ENCODE assay signal across 9 cellular contexts in the genomic region with DNA sequence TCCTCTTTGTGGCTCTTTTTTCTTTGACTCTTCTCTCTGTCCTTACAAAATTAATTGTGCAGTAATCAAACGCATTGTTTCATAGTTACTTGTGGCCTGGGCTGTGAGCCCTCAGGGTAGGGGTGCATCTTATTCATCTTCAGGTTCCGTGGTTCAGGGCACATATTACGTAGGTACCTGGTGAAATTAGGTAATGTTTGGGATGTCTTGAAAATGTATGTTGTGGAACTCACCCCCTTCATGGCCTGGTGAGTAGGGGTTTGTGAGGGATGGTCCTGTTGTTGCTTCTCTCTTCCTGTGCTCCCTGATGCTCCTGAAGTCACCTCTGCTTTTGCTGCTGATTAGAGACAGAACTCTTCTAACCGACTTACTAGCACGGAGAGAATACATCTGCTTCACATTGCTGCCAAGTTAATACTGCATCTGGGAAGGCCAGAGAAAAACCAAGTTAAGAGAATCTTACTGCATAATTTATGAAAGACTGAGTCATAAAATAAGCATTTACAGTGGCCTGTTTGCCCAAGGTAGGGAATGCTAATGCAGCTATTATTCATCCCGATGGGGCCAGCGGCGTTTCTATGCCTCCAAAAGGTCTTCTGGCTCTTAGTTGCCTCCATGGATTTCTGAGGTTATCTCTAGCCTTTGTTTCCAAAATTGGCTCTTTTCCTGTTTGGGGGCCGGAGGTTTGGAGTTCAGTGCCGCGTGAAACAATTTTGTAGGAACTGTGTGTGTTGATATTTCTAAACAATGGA.
DNase-seq lines count a peak whose midpoint lies in the region; ATAC-seq and TF ChIP-seq lines count a peak whose summit lies in the region.
"Had no signal": no experiment of that assay in that cellular context is flagged by ENCODE, and none has a peak within 500 bp of the region (broad histone marks: within the 10 kb centered on the region; RNA-seq: fewer than 3 reads in every experiment).

No MANE protein-coding gene starts in this region.

- no peak overlapping the region for H4K5ac ChIP-seq in H9 (ENCODE audit: insufficient read length, low read depth, low read length)

- H3K36me3 Mint-ChIP-seq in H9 (ENCODE audit: insufficient read depth in 1 of 3, low read depth in 3 of 3) = peaks cover 15 to 28% (median 23%) of the 10 kb centered on the region in 3 experiments
- peaks cover 49 to 78% of the 10 kb centered on the region in 2 donors for H3K36me3 Mint-ChIP-seq in stimulated activated naive B cell treated with anti-CD40 and anti-IgM and Interleukin-4, amounts not matched to agents 10 μg/mL and 1 μg/mL and 100 μg/mL, for 72 hours

- no peaks in the 10 kb centered on the region for H3K79me2 ChIP-seq in H9 (ENCODE audit: insufficient read depth, low read length)

- H2BK12ac ChIP-seq in H9 (ENCODE audit: insufficient read length, low read depth, low read length) = no peak overlapping the region

- H3K18ac ChIP-seq in H9 (ENCODE audit: insufficient read length, low read depth, low read length) = no peak overlapping the region

- H3K23ac ChIP-seq in H9 (ENCODE audit: insufficient read length, low read depth, low read length) = no peak overlapping the region

- H3K27ac Mint-ChIP-seq in H9 = peak overlapping the region in 1 of 3 experiments; percentile 90; a peak in 4 of 7 replicates
- peak overlapping the region; percentile 42 for H3K27ac Mint-ChIP-seq in stimulated activated naive B cell treated with anti-CD40 and anti-IgM and Interleukin-4, amounts not matched to agents 10 μg/mL and 1 μg/mL and 100 μg/mL, for 72 hours
- H3K27ac Mint-ChIP-seq: stimulated activated memory B cell treated with anti-CD40 and anti-IgM and Interleukin-4, amounts not matched to agents 10 μg/mL and 1 μg/mL and 100 μg/mL, for 72 hours had no signal

- no peak overlapping the region for H2AFZ ChIP-seq in H9 (ENCODE audit: low read length)

- peaks cover 24 to 25% of the 10 kb centered on the region in 2 experiments for H3K4me1 Mint-ChIP-seq in H9
- peaks cover 39 to 55% of the 10 kb centered on the region in 2 donors for H3K4me1 Mint-ChIP-seq in stimulated activated naive B cell treated with anti-CD40 and anti-IgM and Interleukin-4, amounts not matched to agents 10 μg/mL and 1 μg/mL and 100 μg/mL, for 72 hours

- H3K4ac ChIP-seq in H9 (ENCODE audit: low read depth, low read length) = no peak overlapping the region

- H3K27ac ChIP-seq in H9 (ENCODE audit: insufficient read length, low read depth, low read length) (no peak overlapping the region), right cardiac atrium (ENCODE audit: low read length) (no peak overlapping the region)

- no peak overlapping the region for H3K4me3 Mint-ChIP-seq in H9
- no peak overlapping the region for H3K4me3 Mint-ChIP-seq in stimulated activated naive B cell treated with anti-CD40 and anti-IgM and Interleukin-4, amounts not matched to agents 10 μg/mL and 1 μg/mL and 100 μg/mL, for 72 hours
- H3K4me3 Mint-ChIP-seq: neural crest cell; stimulated activated memory B cell treated with anti-CD40 and anti-IgM and Interleukin-4, amounts not matched to agents 10 μg/mL and 1 μg/mL and 100 μg/mL, for 72 hours had no signal

- H3K4me2 ChIP-seq in H9 (ENCODE audit: insufficient read depth, insufficient read length, low read length) = no peak overlapping the region

- H3K9me3 ChIP-seq in H9 (ENCODE audit: control insufficient read depth, low read depth, low read length) (no peaks in the 10 kb centered on the region), right cardiac atrium (ENCODE audit: control insufficient read depth, low read length) (no peaks in the 10 kb centered on the region)

- no CpG with 5 or more reads among the region's 11 CpGs for WGBS in H9 (ENCODE audit: extremely low coverage, insufficient read length, low lambda C conversion rate)
- WGBS in right cardiac atrium = 54% methylated on average over 11 of the region's 11 CpGs

- peak overlapping the region; percentile 19; the same call in 1 of the 2 replicates for H3K14ac ChIP-seq in H9 (ENCODE audit: insufficient read depth, low read length)

- H3K27me3 ChIP-seq in H9 (ENCODE audit: insufficient read depth, low read length) (no peaks in the 10 kb centered on the region), right cardiac atrium (ENCODE audit: control insufficient read depth, insufficient read depth) (no peaks in the 10 kb centered on the region)

- no peak overlapping the region for H2BK15ac ChIP-seq in H9 (ENCODE audit: low read depth, low read length)

- H3K23me2 ChIP-seq in H9 (ENCODE audit: insufficient read length, low read depth, low read length, poor library complexity, severe bottlenecking) = no peaks in the 10 kb centered on the region

- DNase-seq in H9 (no peak), right cardiac atrium (peak in 1 of 3 donors; percentile 27), left lobe of liver (ENCODE audit: low spot score) (no peak)
- no peak for DNase-seq in stimulated activated naive B cell treated with anti-CD40 and anti-IgM and Interleukin-4, amounts not matched to agents 10 μg/mL and 1 μg/mL and 100 μg/mL, for 72 hours
- DNase-seq in effector CD4-positive, alpha-beta T cell = no peak

- intact Hi-C loops in right cardiac atrium (cut with DNase I) = no loop called here

- no peak overlapping the region for H2BK120ac ChIP-seq in H9 (ENCODE audit: low read depth, low read length, poor library complexity, severe bottlenecking)

- no peaks in the 10 kb centered on the region; the same call in 1 of the 2 replicates for H3K27me3 Mint-ChIP-seq in H9 (ENCODE audit: low read depth)
- H3K27me3 Mint-ChIP-seq in stimulated activated naive B cell treated with anti-CD40 and anti-IgM and Interleukin-4, amounts not matched to agents 10 μg/mL and 1 μg/mL and 100 μg/mL, for 72 hours = no peaks in the 10 kb centered on the region
- H3K27me3 Mint-ChIP-seq: stimulated activated memory B cell treated with anti-CD40 and anti-IgM and Interleukin-4, amounts not matched to agents 10 μg/mL and 1 μg/mL and 100 μg/mL, for 72 hours had no signal

- no peak overlapping the region for H3K9ac ChIP-seq in H9 (ENCODE audit: extremely low read depth, insufficient read length, low read length)

- ATAC-seq in right cardiac atrium = peak; percentile 23 to 59
- no peak for ATAC-seq in stimulated activated naive B cell treated with anti-CD40 and anti-IgM and Interleukin-4, amounts not matched to agents 10 μg/mL and 1 μg/mL and 100 μg/mL, for 72 hours (replicated peaks)
- ATAC-seq in GM19397 (IDR thresholded peaks at IDR 0.05; ENCODE audit: unreplicated experiment) = no peak
- ATAC-seq in left lobe of liver = no peak
- ATAC-seq: stimulated activated memory B cell treated with anti-CD40 and anti-IgM and Interleukin-4, amounts not matched to agents 10 μg/mL and 1 μg/mL and 100 μg/mL, for 72 hours had no signal

- peaks cover 5% of the 10 kb centered on the region for H3K4me1 ChIP-seq in H9 (ENCODE audit: insufficient read depth, low read length)
- peaks cover 7% of the 10 kb centered on the region for H3K4me1 ChIP-seq in right cardiac atrium (ENCODE audit: control insufficient read depth, insufficient read depth, low read length)

- H3K4me3 ChIP-seq in WI38 (ENCODE audit: low read depth, low read length) = 0 out of 2 replicates have a peak overlapping the region, but pooled peaks have one; percentile 20
- no peak overlapping the region for H3K4me3 ChIP-seq in right cardiac atrium (ENCODE audit: low read length)

- no peak for TF ChIP-seq CTCF in H9 (conservative IDR thresholded peaks at IDR 0.05)
- no peak for TF ChIP-seq CTCF in WI38 (IDR thresholded peaks at IDR 0.05; ENCODE audit: low read depth, low read length)

- H2BK5ac ChIP-seq in H9 (ENCODE audit: insufficient read length, low read length) = no peak overlapping the region

- no peak overlapping the region for H4K8ac ChIP-seq in H9 (replicated peaks; ENCODE audit: insufficient read length, low read depth, low read length)

- H3K9me3 Mint-ChIP-seq in H9 = no peaks in the 10 kb centered on the region; a peak in 2 of 5 replicates
- peaks cover 3 to 5% of the 10 kb centered on the region in 2 donors for H3K9me3 Mint-ChIP-seq in stimulated activated naive B cell treated with anti-CD40 and anti-IgM and Interleukin-4, amounts not matched to agents 10 μg/mL and 1 μg/mL and 100 μg/mL, for 72 hours

- no peak overlapping the region for H2AK5ac ChIP-seq in H9 (ENCODE audit: insufficient read length, low read length)

- no peak overlapping the region for H2BK20ac ChIP-seq in H9 (ENCODE audit: low read depth, low read length, poor library complexity, severe bottlenecking)

- no peaks in the 10 kb centered on the region for H3K79me1 ChIP-seq in H9 (ENCODE audit: insufficient read depth, low read depth, low read length, poor library complexity, severe bottlenecking)

- H3T11ph ChIP-seq in H9 (ENCODE audit: low read length) = no peak overlapping the region

- no peak overlapping the region for H4K91ac ChIP-seq in H9 (ENCODE audit: insufficient read length, low read depth, low read length)

- no peak overlapping the region for H3K56ac ChIP-seq in H9 (ENCODE audit: insufficient read length, low read depth, low read length)

- H4K20me1 ChIP-seq in H9 (ENCODE audit: control insufficient read depth, insufficient read depth, insufficient read length) = no peaks in the 10 kb centered on the region

Comparison
In these comparisons a context has a peak if more than half of its experiments do, and no peak if none do; other contexts are left out.
1. ATAC-seq: peak in right cardiac atrium (2 of 2); none in stimulated activated naive B cell treated with anti-CD40 and anti-IgM and Interleukin-4, amounts not matched to agents 10 μg/mL and 1 μg/mL and 100 μg/mL, for 72 hours (0 of 2), GM19397 (single experiment) and left lobe of liver (single experiment).